14 cellular contexts compared by ENCODE assay signal in genomic region chr10:102610499-102610898, GRCh38. TPM values are rescaled to one million over a fixed set of nuclear protein-coding genes. Genes with fewer than 3 reads are reported as not detected.
DNase-seq lines count a peak whose midpoint lies in the region; ATAC-seq, FAIRE-seq and TF ChIP-seq lines count a peak whose summit lies in the region.
"Had no signal": no experiment of that assay in that cellular context is flagged by ENCODE, and none has a peak within 500 bp of the region (broad histone marks: within the 10 kb centered on the region; RNA-seq: fewer than 3 reads in every experiment).

No MANE protein-coding gene starts in this region.

- H3K27ac Mint-ChIP-seq in activated T-cell treated with anti-CD3 and anti-CD28 coated beads, Interleukin-2, amount 50 U/mL, for 24 hours = peak overlapping the region; percentile 28
- H3K27ac Mint-ChIP-seq in stimulated activated naive B cell treated with anti-CD40 and anti-IgM and Interleukin-4, amounts not matched to agents 10 μg/mL and 1 μg/mL and 100 μg/mL, for 72 hours = peak overlapping the region; percentile 6
- no peak overlapping the region for H3K27ac Mint-ChIP-seq in osteocyte (ENCODE audit: unreplicated experiment)

- no peak overlapping the region for H3K4me3 Mint-ChIP-seq in activated T-cell treated with anti-CD3 and anti-CD28 coated beads, Interleukin-2, amount 50 U/mL, for 24 hours
- no peak overlapping the region for H3K4me3 Mint-ChIP-seq in stimulated activated naive B cell treated with anti-CD40 and anti-IgM and Interleukin-4, amounts not matched to agents 10 μg/mL and 1 μg/mL and 100 μg/mL, for 72 hours
- H3K4me3 Mint-ChIP-seq in osteocyte (ENCODE audit: unreplicated experiment) = no peak overlapping the region

- peaks cover 44% of the 10 kb centered on the region for H3K4me1 Mint-ChIP-seq in activated T-cell treated with anti-CD3 and anti-CD28 coated beads, Interleukin-2, amount 50 U/mL, for 24 hours (ENCODE audit: low read depth)
- H3K4me1 Mint-ChIP-seq in stimulated activated naive B cell treated with anti-CD40 and anti-IgM and Interleukin-4, amounts not matched to agents 10 μg/mL and 1 μg/mL and 100 μg/mL, for 72 hours = peaks cover 10 to 35% of the 10 kb centered on the region in 2 donors
- H3K4me1 Mint-ChIP-seq in osteocyte (ENCODE audit: unreplicated experiment) = no peaks in the 10 kb centered on the region

- TF ChIP-seq POLR2A in HepG2 (IDR thresholded peaks at IDR 0.05; ENCODE audit: insufficient read depth in 1 of 2, low read depth in 2 of 2, low read length in 2 of 2) = no peak

- CTCF ChIA-PET in HepG2 (lab: Yijun Ruan, JAX; ENCODE audit: low intra/inter-chr PET ratio, low total read pairs) = no interaction called here

- ATAC-seq in stimulated activated naive B cell treated with anti-CD40 and anti-IgM and Interleukin-4, amounts not matched to agents 10 μg/mL and 1 μg/mL and 100 μg/mL, for 72 hours (replicated peaks) = no peak
- ATAC-seq in HepG2 = no peak
- ATAC-seq: stimulated activated naive CD8-positive, alpha-beta T cell treated with anti-CD3 and anti-CD28 coated beads, Interleukin-15, Interleukin-2, amounts not matched to agents 100 U/mL and 50 U/mL, for 24 hours had no signal

- intact Hi-C loops in HepG2 (cut with micrococcal nuclease; ENCODE audit: unreplicated experiment) = no loop called here

- in situ Hi-C loops in HepG2 (cut with HindIII; ENCODE audit: extremely low pct_ligation_motif_present, low pct_unique_long_range_greater_than_20kb) = no loop called here

- no peaks in the 10 kb centered on the region for H3K27me3 ChIP-seq in HepG2 (ENCODE audit: control insufficient read depth in 1 of 2, insufficient read depth in 2 of 2, low read length in 2 of 2)

- H3K27ac ChIP-seq in HepG2 (ENCODE audit: extremely low read length, insufficient read depth, low read length) = no peak overlapping the region

- no peak overlapping the region for H3K4me2 ChIP-seq in HepG2 (ENCODE audit: low read depth, low read length)

- FAIRE-seq in HepG2 (lab: Jason Lieb, UNC) = no peak
- FAIRE-seq: GM12892, kidney had no signal

- no peaks in the 10 kb centered on the region for H3K9me3 Mint-ChIP-seq in activated T-cell treated with anti-CD3 and anti-CD28 coated beads, Interleukin-2, amount 50 U/mL, for 24 hours
- no peaks in the 10 kb centered on the region for H3K9me3 Mint-ChIP-seq in stimulated activated naive B cell treated with anti-CD40 and anti-IgM and Interleukin-4, amounts not matched to agents 10 μg/mL and 1 μg/mL and 100 μg/mL, for 72 hours
- H3K9me3 Mint-ChIP-seq in osteocyte (ENCODE audit: unreplicated experiment) = no peaks in the 10 kb centered on the region

- no peaks in the 10 kb centered on the region for H4K20me1 ChIP-seq in HepG2 (ENCODE audit: insufficient read depth, low read length)

- peaks cover 11% of the 10 kb centered on the region for H3K36me3 Mint-ChIP-seq in activated T-cell treated with anti-CD3 and anti-CD28 coated beads, Interleukin-2, amount 50 U/mL, for 24 hours (ENCODE audit: low read depth)
- H3K36me3 Mint-ChIP-seq in stimulated activated naive B cell treated with anti-CD40 and anti-IgM and Interleukin-4, amounts not matched to agents 10 μg/mL and 1 μg/mL and 100 μg/mL, for 72 hours = peaks cover 13 to 19% of the 10 kb centered on the region in 2 donors
- H3K36me3 Mint-ChIP-seq in osteocyte (ENCODE audit: unreplicated experiment) = peaks cover 8% of the 10 kb centered on the region

- BruUV-seq in HepG2 (replicated peaks; lab: Mats Ljungman, UMichigan) = no TSS peak

- POLR2A ChIA-PET in HepG2 (lab: Yijun Ruan, JAX) = no interaction called here

- WGBS in HepG2 (ENCODE audit: low lambda C conversion rate) = 94% methylated on average over 10 of the region's 10 CpGs

- DNase-seq in activated T-cell treated with anti-CD3 and anti-CD28 coated beads, Interleukin-2, amount 50 U/mL, for 24 hours = no peak
- DNase-seq in activated T-cell treated with anti-CD3 and anti-CD28 coated beads, Interleukin-2, amount 50 U/mL, for 1 hour = no peak
- DNase-seq in dermis blood vessel endothelial cell = peak; percentile 70
- DNase-seq in kidney tubule cell (ENCODE audit: low spot score) = peak; percentile 77
- no peak for DNase-seq in stimulated activated naive B cell treated with anti-CD40 and anti-IgM and Interleukin-4, amounts not matched to agents 10 μg/mL and 1 μg/mL and 100 μg/mL, for 72 hours
- DNase-seq in osteocyte (ENCODE audit: extremely low spot score, unreplicated experiment) = no peak
- no peak for DNase-seq in NCI-H146 (lab: John Stamatoyannopoulos, UW)
- DNase-seq in HepG2 (ENCODE audit: low spot score) = no peak
- DNase-seq: activated gamma-delta T cell; effector CD4-positive, alpha-beta T cell; kidney; NCI-H1694; stimulated activated naive CD8-positive, alpha-beta T cell treated with anti-CD3 and anti-CD28 coated beads, Interleukin-15, Interleukin-2, amounts not matched to agents 100 U/mL and 50 U/mL, for 24 hours had no signal

- H3K79me2 ChIP-seq in HepG2 (ENCODE audit: insufficient read depth, low read length) = no peaks in the 10 kb centered on the region

- no peak for TF ChIP-seq EP300 in HepG2 (IDR thresholded peaks at IDR 0.05; ENCODE audit: low read depth in 2 of 2, low read length in 2 of 2)
- no peak for TF ChIP-seq EP300 in HepG2 (CRISPR knock-in tag; IDR thresholded peaks at IDR 0.05; ENCODE audit: borderline replicate concordance)

- no peak for TF ChIP-seq CTCF in osteocyte (IDR thresholded peaks at IDR 0.05)
- TF ChIP-seq CTCF in HepG2 (CRISPR knock-in tag; IDR thresholded peaks at IDR 0.05) = no peak

- no peak overlapping the region for H2AFZ ChIP-seq in HepG2 (ENCODE audit: low read length)

- TF ChIP-seq RAD21 in HepG2 (CRISPR knock-in tag; IDR thresholded peaks at IDR 0.05) = no peak

- no peaks in the 10 kb centered on the region for H3K27me3 Mint-ChIP-seq in activated T-cell treated with anti-CD3 and anti-CD28 coated beads, Interleukin-2, amount 50 U/mL, for 24 hours
- no peaks in the 10 kb centered on the region for H3K27me3 Mint-ChIP-seq in stimulated activated naive B cell treated with anti-CD40 and anti-IgM and Interleukin-4, amounts not matched to agents 10 μg/mL and 1 μg/mL and 100 μg/mL, for 72 hours
- no peaks in the 10 kb centered on the region for H3K27me3 Mint-ChIP-seq in osteocyte (ENCODE audit: unreplicated experiment)

- no peak overlapping the region for H3K9ac ChIP-seq in HepG2 (ENCODE audit: insufficient read depth, low read depth, low read length)

- H3K9me3 ChIP-seq in HepG2 (ENCODE audit: low read length) = no peaks in the 10 kb centered on the region

- no peak overlapping the region for H3K4me3 ChIP-seq in HepG2 (replicated peaks in 1 of 3; ENCODE audit: insufficient read depth in 1 of 3, low read depth in 2 of 3, low read length in 3 of 3)

- peaks cover 3 to 9% of the 10 kb centered on the region in 2 experiments; a peak in 3 of 5 replicates for H3K36me3 ChIP-seq in HepG2 (replicated peaks in 1 of 2; ENCODE audit: control insufficient read depth in 1 of 2, insufficient read depth in 2 of 2, low read length in 2 of 2)

- H3K4me1 ChIP-seq in HepG2 (ENCODE audit: insufficient read depth, low read length) = peaks cover 9% of the 10 kb centered on the region; the same call in 1 of the 2 replicates

TF ChIP-seq in HepG2, 621 proteins besides CTCF, POLR2A, EP300 and RAD21 (continues in another document):
- TF ChIP-seq, protein P1, sequence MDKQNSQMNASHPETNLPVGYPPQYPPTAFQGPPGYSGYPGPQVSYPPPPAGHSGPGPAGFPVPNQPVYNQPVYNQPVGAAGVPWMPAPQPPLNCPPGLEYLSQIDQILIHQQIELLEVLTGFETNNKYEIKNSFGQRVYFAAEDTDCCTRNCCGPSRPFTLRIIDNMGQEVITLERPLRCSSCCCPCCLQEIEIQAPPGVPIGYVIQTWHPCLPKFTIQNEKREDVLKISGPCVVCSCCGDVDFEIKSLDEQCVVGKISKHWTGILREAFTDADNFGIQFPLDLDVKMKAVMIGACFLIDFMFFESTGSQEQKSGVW (CRISPR knock-in tag; IDR thresholded peaks at IDR 0.05; ENCODE audit: borderline replicate concordance) = no peak
- TF ChIP-seq KLF16 (CRISPR knock-in tag; IDR thresholded peaks at IDR 0.05) (no peak), MZF1 (CRISPR knock-in tag; IDR thresholded peaks at IDR 0.05; ENCODE audit: borderline replicate concordance) (no peak), NFRKB (IDR thresholded peaks at IDR 0.05) (no peak)

RNA-seq across cellular contexts. Expression of gene TRIM8, which starts 33.8 kb away (rescaled TPM):
- total RNA-seq in dermis blood vessel endothelial cell (65.7 and 124 TPM in 2 replicates), osteocyte (63.9 and 66.8 TPM in 2 replicates), HepG2 (2016; rRNA removed; fragmentation: Illumina TruSeq; extraction: Trizol) (38.9 and 39.8 TPM in 2 replicates)
- total RNA-seq in HepG2 (2016; cell fraction: cytosol; rRNA removed; fragmentation: Illumina TruSeq; extraction: Trizol; ENCODE audit: low read depth) = 13.4 and 13.6 TPM in 2 replicates
- total RNA-seq in HepG2 (2016; cell fraction: insoluble cytoplasmic fraction; rRNA removed; fragmentation: Illumina TruSeq; extraction: Trizol) = 33.2 and 39.7 TPM in 2 replicates
- 49.9 and 53.6 TPM in 2 replicates for total RNA-seq in HepG2 (2016; cell fraction: membrane; rRNA removed; fragmentation: Illumina TruSeq; extraction: Trizol)
- 21.9 and 30.8 TPM in 2 replicates for total RNA-seq in HepG2 (2016; cell fraction: nucleus; rRNA removed; fragmentation: Illumina TruSeq; extraction: Trizol)
- 66.5 and 84.1 TPM in 2 replicates for polyA plus RNA-seq in HepG2 (2011; rRNA removed)
- polyA plus RNA-seq in HepG2 (2011; cell fraction: cytosol; rRNA removed) = 62.9 and 70.1 TPM in 2 replicates
- 86.9 and 92.0 TPM in 2 replicates for polyA plus RNA-seq in HepG2 (2011; cell fraction: nucleus; rRNA removed)
- polyA plus RNA-seq in HepG2 (2012) = 98.0 and 117 TPM in 2 replicates
- polyA plus RNA-seq in HepG2 (2016; cell fraction: cytosol; fragmentation: Illumina TruSeq; extraction: Trizol; ENCODE audit: low read depth) = 18.4 and 21.2 TPM in 2 replicates
- polyA plus RNA-seq in HepG2 (2016; cell fraction: insoluble cytoplasmic fraction; fragmentation: Illumina TruSeq; extraction: Trizol; ENCODE audit: low read depth) = 51.6 and 70.7 TPM in 2 replicates
- 57.9 and 63.0 TPM in 2 replicates for polyA plus RNA-seq in HepG2 (2016; cell fraction: membrane; fragmentation: Illumina TruSeq; extraction: Trizol; ENCODE audit: low read depth)
- polyA plus RNA-seq in HepG2 (2016; cell fraction: nucleus; fragmentation: Illumina TruSeq; extraction: Trizol; ENCODE audit: insufficient read depth, low read depth) = 63.9 and 73.5 TPM in 2 replicates
- polyA minus RNA-seq in HepG2 (2011; rRNA and poly(A)+ RNA removed; ENCODE audit: low replicate concordance) = 23.8 and 82.1 TPM in 2 replicates
- 41.1 and 48.2 TPM in 2 replicates for polyA minus RNA-seq in HepG2 (2011; cell fraction: cytosol; rRNA and poly(A)+ RNA removed)
- 36.6 and 46.0 TPM in 2 replicates for polyA minus RNA-seq in HepG2 (2011; cell fraction: nucleus; rRNA and poly(A)+ RNA removed)

Comparison
In these comparisons a context has a peak if more than half of its experiments do, and no peak if none do; other contexts are left out.
1. DNase-seq: peak in dermis blood vessel endothelial cell (single experiment) and kidney tubule cell (single experiment); none in activated T-cell treated with anti-CD3 and anti-CD28 coated beads, Interleukin-2, amount 50 U/mL, for 24 hours (single experiment), activated T-cell treated with anti-CD3 and anti-CD28 coated beads, Interleukin-2, amount 50 U/mL, for 1 hour (single experiment), stimulated activated naive B cell treated with anti-CD40 and anti-IgM and Interleukin-4, amounts not matched to agents 10 μg/mL and 1 μg/mL and 100 μg/mL, for 72 hours (single experiment), osteocyte (single experiment), NCI-H146 (single experiment) and HepG2 (single experiment).